Comparison of ENCODE assay signal across 10 cellular contexts in the genomic region with DNA sequence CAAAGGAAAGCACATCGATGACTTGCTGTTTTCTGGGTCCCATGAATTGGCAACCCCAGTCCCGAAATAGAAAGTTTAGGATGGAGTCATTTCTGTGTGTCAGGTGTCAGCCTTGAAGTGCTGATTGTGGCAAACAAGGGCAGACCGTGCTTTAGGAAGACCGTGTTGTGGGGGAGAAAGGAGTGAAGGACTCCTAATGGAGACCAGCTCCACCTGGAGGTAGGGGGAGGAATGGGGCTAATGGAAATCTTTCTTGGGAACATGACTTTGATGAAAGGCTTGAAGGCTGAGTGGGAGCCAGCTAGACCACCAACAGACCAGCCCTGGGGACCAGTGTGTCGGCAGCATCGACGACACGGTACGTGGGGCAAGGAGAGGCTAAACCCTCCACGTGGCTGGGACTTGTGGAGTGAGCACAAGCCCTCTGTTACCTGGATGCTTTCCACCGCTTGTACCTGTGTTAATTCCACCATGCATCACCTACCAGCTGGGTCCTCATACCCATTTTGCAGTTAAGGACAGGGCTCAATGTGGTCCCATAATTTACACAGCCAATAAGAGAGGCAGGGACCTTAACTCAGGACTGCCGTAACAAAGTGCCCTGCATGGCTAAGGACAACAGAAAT.
DNase-seq lines count a peak whose midpoint lies in the region; ATAC-seq and TF ChIP-seq lines count a peak whose summit lies in the region.
"Had no signal": no experiment of that assay in that cellular context is flagged by ENCODE, and none has a peak within 500 bp of the region (broad histone marks: within the 10 kb centered on the region; RNA-seq: fewer than 3 reads in every experiment).

No MANE protein-coding gene starts in this region.

- no peak overlapping the region for H3K4me3 ChIP-seq in Peyer's patch
- H3K4me3 ChIP-seq in thoracic aorta: no peak overlapping the region
- H3K4me3 ChIP-seq: BLaER1 treated with 17β-estradiol and CSF1 and Interleukin-3, amounts not matched to agents 10 nM and 100 nM had no signal

- no peak for TF ChIP-seq POLR2A in Peyer's patch (IDR thresholded peaks at IDR 0.05)

- H3K4me1 ChIP-seq in Peyer's patch (peaks cover 0 to 6% (median 2%) of the 10 kb centered on the region in 4 donors), thoracic aorta (ENCODE audit: control insufficient read depth in 1 of 2, low read depth in 2 of 2) (peaks cover 6 to 8% of the 10 kb centered on the region in 2 donors)

- peak; percentile 12 for DNase-seq in NCI-H2196 (lab: John Stamatoyannopoulos, UW; ENCODE audit: unreplicated experiment)
- no peak for DNase-seq in NCI-H2196 treated with DMSO at 0.1 percent for 48 hours (lab: John Stamatoyannopoulos, UW; ENCODE audit: unreplicated experiment)
- DNase-seq in Peyer's patch: peak in 1 of 3 donors; percentile 65
- DNase-seq in glutamatergic neuron: no peak
- DNase-seq in thoracic aorta (ENCODE audit: low spot score): no peak
- no peak for DNase-seq in NK-92 treated with Interleukin-12 subunit alpha and Interleukin-12 subunit beta, amount 100 ng/mL, for 24 hours (lab: John Stamatoyannopoulos, UW)

- H3K4me1 Mint-ChIP-seq in glutamatergic neuron (ENCODE audit: low read depth, unreplicated experiment): peaks cover 17% of the 10 kb centered on the region

- H3K27ac ChIP-seq in Peyer's patch: no peak overlapping the region
- H3K27ac ChIP-seq in thoracic aorta: no peak overlapping the region
- H3K27ac ChIP-seq: BLaER1 treated with 17β-estradiol and CSF1 and Interleukin-3, amounts not matched to agents 10 nM and 100 nM had no signal

- H3K27ac Mint-ChIP-seq in glutamatergic neuron (ENCODE audit: unreplicated experiment): no peak overlapping the region
- H3K27ac Mint-ChIP-seq: stimulated activated naive CD8-positive, alpha-beta T cell treated with anti-CD3 and anti-CD28 coated beads, Interleukin-15, Interleukin-2, amounts not matched to agents 100 ng/mL and 50 ng/mL, for 24 hours had no signal

- H3K9me3 Mint-ChIP-seq in glutamatergic neuron (ENCODE audit: unreplicated experiment): peaks cover 13% of the 10 kb centered on the region
- H3K9me3 Mint-ChIP-seq: stimulated activated naive CD8-positive, alpha-beta T cell treated with anti-CD3 and anti-CD28 coated beads, Interleukin-15, Interleukin-2, amounts not matched to agents 100 ng/mL and 50 ng/mL, for 24 hours had no signal

- H3K36me3 Mint-ChIP-seq in glutamatergic neuron (ENCODE audit: unreplicated experiment): peaks cover 8% of the 10 kb centered on the region

- TF ChIP-seq CTCF in Peyer's patch (IDR thresholded peaks at IDR 0.05): peak in 4 of 6 experiments; percentile 56 to 73 (median 70)
- peak; percentile 22 for TF ChIP-seq CTCF in glutamatergic neuron (IDR thresholded peaks at IDR 0.05; ENCODE audit: partially characterized antibody, unreplicated experiment)
- TF ChIP-seq CTCF in thoracic aorta (IDR thresholded peaks at IDR 0.05): peak; percentile 19

- no peaks in the 10 kb centered on the region for H3K27me3 ChIP-seq in Peyer's patch
- no peaks in the 10 kb centered on the region for H3K27me3 ChIP-seq in thoracic aorta (replicated peaks; ENCODE audit: insufficient read depth)
- H3K27me3 ChIP-seq: BLaER1 treated with 17β-estradiol and CSF1 and Interleukin-3, amounts not matched to agents 10 nM and 100 nM had no signal

- no peak overlapping the region for H3K4me3 Mint-ChIP-seq in glutamatergic neuron (ENCODE audit: unreplicated experiment)
- H3K4me3 Mint-ChIP-seq: stimulated activated naive CD8-positive, alpha-beta T cell treated with anti-CD3 and anti-CD28 coated beads, Interleukin-15, Interleukin-2, amounts not matched to agents 100 ng/mL and 50 ng/mL, for 24 hours had no signal

- H3K36me3 ChIP-seq in Peyer's patch (peaks cover 0 to 14% (median 0%) of the 10 kb centered on the region in 3 donors), thoracic aorta (no peaks in the 10 kb centered on the region)
- H3K36me3 ChIP-seq: BLaER1 treated with 17β-estradiol and CSF1 and Interleukin-3, amounts not matched to agents 10 nM and 100 nM had no signal

- peaks cover 4% of the 10 kb centered on the region for H3K27me3 Mint-ChIP-seq in glutamatergic neuron (ENCODE audit: unreplicated experiment)

- no peak for ATAC-seq in thoracic aorta (ENCODE audit: insufficient number of reproducible peaks, low FRiP score, low read depth)
- no peak for ATAC-seq in HG03460 (IDR thresholded peaks at IDR 0.05; ENCODE audit: unreplicated experiment)
- ATAC-seq in HG02610 (IDR thresholded peaks at IDR 0.05; ENCODE audit: unreplicated experiment): no peak

- no peaks in the 10 kb centered on the region for H3K9me3 ChIP-seq in Peyer's patch
- no peaks in the 10 kb centered on the region for H3K9me3 ChIP-seq in thoracic aorta
- H3K9me3 ChIP-seq: BLaER1 treated with 17β-estradiol and CSF1 and Interleukin-3, amounts not matched to agents 10 nM and 100 nM had no signal

Comparison
In these comparisons a context has a peak if more than half of its experiments do, and no peak if none do; other contexts are left out.
1. CTCF ChIP-seq: peak in every context shown above with its lines; median percentile 70 in Peyer's patch; 22 in glutamatergic neuron; 19 in thoracic aorta.